Comparison of ENCODE assay signal across 8 cellular contexts in the genomic region with DNA sequence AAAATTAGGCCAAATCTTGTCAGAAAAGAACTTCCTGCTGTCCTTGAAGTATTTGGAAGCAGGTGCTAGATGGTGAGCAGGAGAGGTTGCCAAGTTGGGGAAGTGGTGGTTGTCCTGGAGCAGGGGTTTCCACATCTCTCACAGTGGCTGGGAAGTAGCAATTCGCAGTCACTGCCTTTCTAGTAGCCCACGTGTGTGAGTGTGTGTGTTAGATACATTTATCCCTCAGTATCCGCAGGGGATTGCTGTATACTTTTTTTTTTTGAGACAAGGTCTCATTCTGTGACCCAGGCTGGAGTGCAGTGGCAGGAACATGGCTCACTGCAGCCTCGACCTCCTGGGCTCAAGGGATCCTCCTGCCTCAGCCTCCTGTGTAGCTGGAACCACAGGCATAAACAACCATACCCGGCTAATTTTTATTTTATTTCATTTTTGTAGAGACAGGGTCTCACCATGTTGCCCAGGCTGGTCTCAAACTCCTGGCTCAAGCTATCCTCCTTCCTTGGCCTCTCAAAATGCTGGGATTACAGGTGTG. TPM values are rescaled to one million over a fixed set of nuclear protein-coding genes. Genes with fewer than 3 reads are reported as not detected.
DNase-seq lines count a peak whose midpoint lies in the region; ATAC-seq and TF ChIP-seq lines count a peak whose summit lies in the region.

No MANE protein-coding gene starts in this region.

- 69 to 80% methylated on average over 2 to 5 of the region's 5 CpGs for WGBS in endodermal cell (ENCODE audit: insufficient coverage in 1 of 2, insufficient read length in 1 of 2), 2 experiments

- H3K9ac ChIP-seq in endodermal cell (ENCODE audit: extremely low read depth, low read length, poor library complexity, severe bottlenecking) (peak overlapping the region; percentile 94), mucosa of stomach (ENCODE audit: low read length) (peak overlapping the region; percentile 97)

- TF ChIP-seq CTCF in CD14-positive monocyte (IDR thresholded peaks at IDR 0.05) (no peak), endodermal cell (conservative IDR thresholded peaks at IDR 0.05) (no peak)

- H3K36me3 ChIP-seq in H7 (replicated peaks; ENCODE audit: control insufficient read depth, insufficient read depth, low read length) (peaks cover 1% of the 10 kb centered on the region), SJSA1 (peaks cover 7% of the 10 kb centered on the region; the same call in 1 of the 2 replicates), endodermal cell (ENCODE audit: control insufficient read depth, insufficient read depth, low read length) (no peaks in the 10 kb centered on the region), mucosa of stomach (ENCODE audit: control insufficient read depth, insufficient read depth, low read length) (no peaks in the 10 kb centered on the region)

- peaks cover 37% of the 10 kb centered on the region for H3K4me1 Mint-ChIP-seq in CD14-positive monocyte
- H3K4me1 Mint-ChIP-seq in endodermal cell = peaks cover 1% of the 10 kb centered on the region

- H3K4me1 ChIP-seq in SJSA1 (replicated peaks) (peaks cover 2% of the 10 kb centered on the region; the same call in 1 of the 2 replicates), endodermal cell (ENCODE audit: control insufficient read depth, insufficient read depth, low read length) (no peaks in the 10 kb centered on the region), mucosa of stomach (ENCODE audit: control insufficient read depth, insufficient read depth, low read length) (peaks cover 19% of the 10 kb centered on the region)

- H3K9me3 Mint-ChIP-seq in CD14-positive monocyte (peaks cover 0 to 4% (median 0%) of the 10 kb centered on the region in 7 donors), endodermal cell (no peaks in the 10 kb centered on the region)

- H3K27me3 Mint-ChIP-seq in CD14-positive monocyte (ENCODE audit: low read depth in 3 of 3) = no peaks in the 10 kb centered on the region
- H3K27me3 Mint-ChIP-seq in endodermal cell (ENCODE audit: insufficient read depth) = no peaks in the 10 kb centered on the region

- H3K9me3 ChIP-seq in SJSA1 (replicated peaks) = no peaks in the 10 kb centered on the region
- H3K9me3 ChIP-seq in endodermal cell (ENCODE audit: control insufficient read depth, low read length) = no peaks in the 10 kb centered on the region
- no peaks in the 10 kb centered on the region for H3K9me3 ChIP-seq in mucosa of stomach (ENCODE audit: control insufficient read depth, low read length)

- H3K27ac Mint-ChIP-seq in CD14-positive monocyte (peak overlapping the region; percentile 83 to 94 (median 89)), endodermal cell (peak overlapping the region; percentile 92)

- H3K4me3 Mint-ChIP-seq in CD14-positive monocyte = peak overlapping the region; percentile 87 to 91
- peak overlapping the region; percentile 95 for H3K4me3 Mint-ChIP-seq in endodermal cell

- DNase-seq in CD14-positive monocyte (ENCODE audit: low spot score) (no peak), H7 (peak; percentile 59), SJSA1 (ENCODE audit: low read depth in 1 of 2, low spot score in 2 of 2) (peak in 1 of 2 experiments; percentile 27), endodermal cell (no peak), ureter (ENCODE audit: low spot score) (no peak)

- H3K4me3 ChIP-seq in H7 (ENCODE audit: insufficient read depth, low read depth, low read length) = peak overlapping the region; percentile 98
- peak overlapping the region; percentile 78 for H3K4me3 ChIP-seq in SJSA1
- peak overlapping the region; percentile 97 for H3K4me3 ChIP-seq in endodermal cell (ENCODE audit: low read length)
- peak overlapping the region; percentile 82 for H3K4me3 ChIP-seq in mucosa of stomach (ENCODE audit: low read length)

- ATAC-seq in HG03025 (IDR thresholded peaks at IDR 0.05; ENCODE audit: low FRiP score, unreplicated experiment) (no peak), HG02840 (IDR thresholded peaks at IDR 0.05; ENCODE audit: low FRiP score, unreplicated experiment) (no peak)

- peak overlapping the region; percentile 70; the same call in 1 of the 2 replicates for H3K27ac ChIP-seq in SJSA1
- no peak overlapping the region for H3K27ac ChIP-seq in endodermal cell (ENCODE audit: low read depth, low read length)

- H3K27me3 ChIP-seq in H7 (ENCODE audit: control insufficient read depth, insufficient read depth, low read length) (no peaks in the 10 kb centered on the region), SJSA1 (replicated peaks) (no peaks in the 10 kb centered on the region), endodermal cell (ENCODE audit: control insufficient read depth, insufficient read depth, low read length, poor library complexity, severe bottlenecking) (no peaks in the 10 kb centered on the region), mucosa of stomach (ENCODE audit: control insufficient read depth, insufficient read depth, low read length) (no peaks in the 10 kb centered on the region)

- H3K36me3 Mint-ChIP-seq in CD14-positive monocyte = peaks cover 7 to 24% of the 10 kb centered on the region in 2 donors
- peaks cover 6% of the 10 kb centered on the region for H3K36me3 Mint-ChIP-seq in endodermal cell (ENCODE audit: low read depth)

- intact Hi-C loops in CD14-positive monocyte (cut with micrococcal nuclease) = loop anchor here in 1 of 2 donors (5.0 kb wide), 1 partner anchor 67 kb away; the partner anchor contains the start of gene RPP25

RNA-seq across cellular contexts. Expression of gene PPCDC, which starts 0.8 kb away (rescaled TPM):
- 10 to 100 TPM; 14.2 to 18.7 TPM for polyA plus RNA-seq in CD14-positive monocyte
- total RNA-seq in H7 (2014; rRNA removed; shearing (Covaris generic)) = 34.4 and 35.2 TPM in 2 replicates
- total RNA-seq in SJSA1 (2014; rRNA removed; shearing (Covaris generic)) = 12.9 and 25.0 TPM in 2 replicates
- 10 to 100 TPM; 15.9 to 24.5 TPM for total RNA-seq in endodermal cell
- polyA plus RNA-seq in endodermal cell (2013, experiment 1 of 2) = 9.0 TPM
- 8.2 TPM for polyA plus RNA-seq in endodermal cell (2013, experiment 2 of 2)
- 23.4 TPM for total RNA-seq in ureter

RNA-seq across cellular contexts. Expression of gene SCAMP5, which starts 28.8 kb away (rescaled TPM):
- polyA plus RNA-seq in CD14-positive monocyte = under 1 TPM in 1 of 2 donors, not detected in 1; 0.08 TPM
- total RNA-seq in H7 (2014; rRNA removed; shearing (Covaris generic)) = 17.7 and 23.0 TPM in 2 replicates
- 0.09 and 0.29 TPM in 2 replicates for total RNA-seq in SJSA1 (2014; rRNA removed; shearing (Covaris generic))
- total RNA-seq in endodermal cell (10 to 100 TPM; 21.9 to 33.5 TPM), ureter (21.0 TPM)
- polyA plus RNA-seq in endodermal cell (2013, experiment 1 of 2) = 19.6 TPM
- polyA plus RNA-seq in endodermal cell (2013, experiment 2 of 2) = 13.5 TPM

Comparison
In these comparisons a context has a peak if more than half of its experiments do, and no peak if none do; other contexts are left out.
1. RNA of gene SCAMP5, which starts 28.8 kb away (total RNA-seq): 21.9 to 33.5 TPM in endodermal cell, 21.0 TPM in ureter (single experiment) and 17.7 to 23.0 TPM in H7; 0.09 to 0.29 TPM in SJSA1; every median in the first group is over 10 times any median in the second.
2. Peak in every context shown above with its lines, with median percentiles within 50 percentile points of each other: H3K4me3 ChIP-seq.